Comparison of ENCODE assay signal across 15 cellular contexts in the genomic region with DNA sequence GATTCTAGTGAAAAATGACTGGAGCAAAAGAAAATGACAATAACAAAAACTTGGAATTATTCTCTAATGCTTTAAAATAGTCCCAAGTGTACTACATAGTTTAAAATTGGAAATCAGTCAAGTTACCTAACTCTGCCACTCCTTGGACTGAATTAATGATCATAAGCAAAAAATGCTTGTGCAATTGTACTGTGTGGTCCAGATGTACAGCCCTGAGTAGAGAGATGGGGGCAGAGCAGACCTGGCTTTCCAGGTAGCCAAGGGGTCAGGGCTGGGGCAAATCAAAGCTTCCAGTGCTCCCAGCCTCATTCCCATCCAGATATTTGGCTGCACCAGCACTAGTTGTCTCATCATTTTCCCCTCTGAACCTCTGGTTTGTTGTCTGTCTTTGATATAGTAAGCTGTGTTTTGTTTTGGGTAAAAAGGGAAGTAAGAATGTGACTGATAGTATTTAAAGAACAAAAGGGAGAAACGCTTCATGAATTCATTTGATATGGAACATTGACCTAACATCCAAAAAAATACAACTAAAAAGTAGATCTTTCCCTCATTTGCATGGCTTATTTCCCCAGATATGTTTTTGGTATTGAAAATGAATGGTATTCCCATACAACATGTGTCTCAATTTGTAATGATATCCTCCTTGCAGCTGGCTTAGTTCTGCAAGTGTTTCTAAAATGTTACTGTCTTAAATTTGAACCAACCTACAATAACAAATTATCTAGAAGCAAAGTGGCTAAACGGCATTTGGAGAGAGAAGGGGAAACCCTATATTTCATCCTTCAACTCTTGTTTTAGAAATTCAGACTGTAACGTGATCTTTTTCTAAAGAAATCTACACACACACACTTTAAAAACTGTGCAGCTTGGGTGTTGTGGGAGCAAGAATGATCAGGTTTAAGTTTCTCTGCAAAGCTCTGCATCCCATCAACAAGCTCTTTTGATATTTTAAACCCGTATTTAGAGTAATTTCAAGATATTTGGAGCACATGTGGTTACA.
DNase-seq lines count a peak whose midpoint lies in the region; ATAC-seq, FAIRE-seq and TF ChIP-seq lines count a peak whose summit lies in the region.
"Had no signal": no experiment of that assay in that cellular context is flagged by ENCODE, and none has a peak within 500 bp of the region (broad histone marks: within the 10 kb centered on the region; RNA-seq: fewer than 3 reads in every experiment).

No MANE protein-coding gene starts in this region.

- WGBS in GM12878 (ENCODE audit: insufficient coverage, insufficient replicate concordance, low lambda C conversion rate, missing lambda C conversion rate) = 14% methylated on average over 4 of the region's 4 CpGs
- WGBS in neuronal stem cell (ENCODE audit: extremely low coverage in 2 of 2, insufficient read length in 2 of 2, insufficient replicate concordance in 1 of 2), 2 donors = no CpG with 5 or more reads among the region's 4 CpGs

- peaks cover 65% of the 10 kb centered on the region for H3K4me1 ChIP-seq in DOHH2 (ENCODE audit: control insufficient read depth, low read length)
- H3K4me1 ChIP-seq in GM12878 (ENCODE audit: control insufficient read depth, insufficient read depth, low read length) = peaks cover 11% of the 10 kb centered on the region
- peaks cover 11 to 12% of the 10 kb centered on the region in 2 donors for H3K4me1 ChIP-seq in neuronal stem cell (ENCODE audit: control insufficient read depth in 2 of 2, insufficient read depth in 1 of 2, low read depth in 1 of 2, low read length in 2 of 2)

- DNase-seq in KBM-7 = peak; percentile 33
- DNase-seq in GM12878 (ENCODE audit: low read depth, low spot score) = no peak
- no peak for DNase-seq in neuronal stem cell (ENCODE audit: low spot score)
- DNase-seq in T-helper 1 cell = no peak
- DNase-seq in activated T-cell treated with anti-CD3 and anti-CD28 coated beads, Interleukin-2, amount 50 U/mL, for 4 hours = no peak
- DNase-seq: DMS53, mesendoderm, NCI-H2081 had no signal

- POLR2A ChIA-PET in GM12878 (lab: Charles Lee) = interaction anchor here (0.6 to 2.0 kb wide), 3 partner anchors 15 to 29 kb away, joined by 3 to 9 read pairs (median 4); no protein-coding TSS in a partner anchor

- no peaks in the 10 kb centered on the region for H3K4me1 Mint-ChIP-seq in activated T-cell treated with anti-CD3 and anti-CD28 coated beads, Interleukin-2, amount 50 U/mL, for 4 hours (ENCODE audit: low read depth)

- H3K27me3 ChIP-seq in DOHH2 (ENCODE audit: control insufficient read depth, low read length) = no peaks in the 10 kb centered on the region
- H3K27me3 ChIP-seq in GM12878 (replicated peaks in 1 of 2; ENCODE audit: control insufficient read depth in 2 of 2, insufficient read depth in 2 of 2, low read length in 1 of 2) = no peaks in the 10 kb centered on the region
- no peaks in the 10 kb centered on the region for H3K27me3 ChIP-seq in neuronal stem cell (ENCODE audit: control insufficient read depth in 3 of 3, insufficient read depth in 3 of 3, low read depth in 1 of 3, low read length in 3 of 3)
- H3K27me3 ChIP-seq: esophagus muscularis mucosa had no signal

- no peak overlapping the region for H3K4me3 Mint-ChIP-seq in activated T-cell treated with anti-CD3 and anti-CD28 coated beads, Interleukin-2, amount 50 U/mL, for 4 hours
- H3K4me3 Mint-ChIP-seq: activated naive CD8-positive, alpha-beta T cell; T-helper 2 cell treated with Interferon-gamma antibody and Interleukin-4, amounts not matched to agents 5 μg/mL and 100 μg/mL, for 36 hours had no signal

- no peak overlapping the region for H3K14ac ChIP-seq in neuronal stem cell (ENCODE audit: low read length)

- no peaks in the 10 kb centered on the region for H3K79me1 ChIP-seq in neuronal stem cell (ENCODE audit: low read depth, low read length)

- no peak overlapping the region for H4K91ac ChIP-seq in neuronal stem cell (ENCODE audit: low read depth, low read length, poor library complexity)

- no peak overlapping the region for H4K8ac ChIP-seq in neuronal stem cell (ENCODE audit: low read depth, low read length)

- TF ChIP-seq EP300 in GM12878 (IDR thresholded peaks at IDR 0.05; ENCODE audit: borderline replicate concordance in 1 of 2, control insufficient read depth in 1 of 2, low read depth in 2 of 2, low read length in 2 of 2) = no peak

- no peaks in the 10 kb centered on the region for H3K9me3 ChIP-seq in DOHH2 (ENCODE audit: control insufficient read depth, insufficient read depth, low read length)
- no peaks in the 10 kb centered on the region for H3K9me3 ChIP-seq in GM12878 (replicated peaks; ENCODE audit: control insufficient read depth, insufficient read depth, low read length)
- no peaks in the 10 kb centered on the region for H3K9me3 ChIP-seq in neuronal stem cell (replicated peaks in 1 of 2; ENCODE audit: control insufficient read depth in 2 of 2, insufficient read depth in 1 of 2, low read depth in 1 of 2, low read length in 2 of 2)
- H3K9me3 ChIP-seq: esophagus muscularis mucosa had no signal

- SMC1A ChIA-PET in GM12878 (lab: Charles Lee; ENCODE audit: uncharacterized antibody, unreplicated experiment) = interaction anchor here (0.8 to 3.3 kb wide), 10 partner anchors 10 to 324 kb away, joined by 3 to 16 read pairs (median 3); no protein-coding TSS in a partner anchor

- H2AK5ac ChIP-seq in neuronal stem cell (ENCODE audit: low read depth, low read length) = no peak overlapping the region

- RAD21 ChIA-PET in GM12878 (lab: Charles Lee; ENCODE audit: unreplicated experiment) = interaction anchor here (0.9 to 1.7 kb wide), 5 partner anchors 13 to 324 kb away, joined by 3 to 8 read pairs (median 4); no protein-coding TSS in a partner anchor

- no peaks in the 10 kb centered on the region for H3K9me3 Mint-ChIP-seq in activated T-cell treated with anti-CD3 and anti-CD28 coated beads, Interleukin-2, amount 50 U/mL, for 4 hours
- H3K9me3 Mint-ChIP-seq: T-helper 2 cell treated with Interferon-gamma antibody and Interleukin-4, amounts not matched to agents 5 μg/mL and 100 μg/mL, for 36 hours had no signal

- H2AFZ ChIP-seq in GM12878 (ENCODE audit: control insufficient read depth, low read depth, low read length) (no peak overlapping the region; the same call in 1 of the 2 replicates), neuronal stem cell (ENCODE audit: low read length) (no peak overlapping the region)
- H2AFZ ChIP-seq: parathyroid adenoma had no signal

- no peak overlapping the region for H2BK5ac ChIP-seq in neuronal stem cell (ENCODE audit: low read length)

- H3K4ac ChIP-seq in neuronal stem cell (ENCODE audit: low read length) = no peak overlapping the region

- H2BK120ac ChIP-seq in neuronal stem cell (ENCODE audit: low read depth, low read length) = no peak overlapping the region

- ATAC-seq in GM21360 (IDR thresholded peaks at IDR 0.05; ENCODE audit: unreplicated experiment) = peak; percentile 67
- peak; percentile 90 for ATAC-seq in GM12878
- ATAC-seq in activated T-cell treated with anti-CD3 and anti-CD28 coated beads, Interleukin-2, amount 50 U/mL, for 4 hours = no peak
- no peak for ATAC-seq in HG03135 (IDR thresholded peaks at IDR 0.05; ENCODE audit: unreplicated experiment)

- TF ChIP-seq CTCF in DOHH2 (IDR thresholded peaks at IDR 0.05; ENCODE audit: low read depth, low read length, poor library complexity, severe bottlenecking) = no peak
- TF ChIP-seq CTCF in GM12878 (IDR thresholded peaks at IDR 0.05 in 2 of 3, conservative IDR thresholded peaks at IDR 0.05 in 1 of 3; ENCODE audit: control insufficient read depth in 2 of 3, extremely low read depth in 1 of 3, insufficient read depth in 1 of 3, low read depth in 3 of 3, low read length in 3 of 3) = no peak

- no peaks in the 10 kb centered on the region for H3K9me2 ChIP-seq in DOHH2 (replicated peaks; ENCODE audit: control insufficient read depth, low read length)

- no peaks in the 10 kb centered on the region for H3K36me3 Mint-ChIP-seq in activated T-cell treated with anti-CD3 and anti-CD28 coated beads, Interleukin-2, amount 50 U/mL, for 4 hours (ENCODE audit: insufficient read depth)
- H3K36me3 Mint-ChIP-seq: activated naive CD8-positive, alpha-beta T cell had no signal

- FAIRE-seq in GM12878 (lab: Jason Lieb, UNC) = peak; percentile 78

- H2BK12ac ChIP-seq in neuronal stem cell (ENCODE audit: low read length) = no peak overlapping the region

- H3K27me3 Mint-ChIP-seq in activated T-cell treated with anti-CD3 and anti-CD28 coated beads, Interleukin-2, amount 50 U/mL, for 4 hours (ENCODE audit: low read depth) = peaks cover 19% of the 10 kb centered on the region

- H3K27ac ChIP-seq in DOHH2 (ENCODE audit: low read depth, low read length) (peak overlapping the region; percentile 82), GM12878 (ENCODE audit: control insufficient read depth, insufficient read depth) (no peak overlapping the region), neuronal stem cell (replicated peaks; ENCODE audit: low read length) (no peak overlapping the region)
- H3K27ac ChIP-seq: esophagus muscularis mucosa, parathyroid adenoma had no signal

- in situ Hi-C loops in KBM-7 (cut with MboI; ENCODE audit: low pct_unique_long_range_greater_than_20kb, low sequenced_read_pairs) (no loop called here), GM12878 (cut with MboI) (no loop called here)

- H3K4me2 ChIP-seq in DOHH2 (ENCODE audit: low read length) (peak overlapping the region; percentile 85), GM12878 (ENCODE audit: control insufficient read depth, insufficient read depth) (peak overlapping the region; percentile 36), neuronal stem cell (ENCODE audit: insufficient read depth, low read length, poor library complexity, severe bottlenecking) (no peak overlapping the region)

- TF ChIP-seq RAD21 in GM12878 (IDR thresholded peaks at IDR 0.05; ENCODE audit: insufficient read depth, low read depth, low read length) = no peak

- TF ChIP-seq POLR2A in GM12878 (IDR thresholded peaks at IDR 0.05; ENCODE audit: low read depth, low read length) = no peak

- H3K18ac ChIP-seq in neuronal stem cell (ENCODE audit: low read length) = no peak overlapping the region

- BruUV-seq in GM12878 (replicated peaks; lab: Mats Ljungman, UMichigan) = no TSS peak

- intact Hi-C loops in GM12878 (cut with micrococcal nuclease; ENCODE audit: unreplicated experiment) = no loop called here

- H3F3A ChIP-seq in DOHH2 (ENCODE audit: control insufficient read depth, insufficient read depth) = peaks cover 6% of the 10 kb centered on the region

- H3K23ac ChIP-seq in neuronal stem cell (ENCODE audit: low read depth, low read length, poor library complexity) = no peak overlapping the region

- H3K9ac ChIP-seq in GM12878 (ENCODE audit: control insufficient read depth, insufficient read depth, low read length) = no peak overlapping the region
- no peak overlapping the region for H3K9ac ChIP-seq in neuronal stem cell (ENCODE audit: low read depth, low read length, poor library complexity)
- H3K9ac ChIP-seq: parathyroid adenoma had no signal

- peaks cover 1% of the 10 kb centered on the region; the same call in 1 of the 2 replicates for H3K36me3 ChIP-seq in DOHH2 (ENCODE audit: control insufficient read depth, low read length)
- no peaks in the 10 kb centered on the region for H3K36me3 ChIP-seq in GM12878 (ENCODE audit: control insufficient read depth in 2 of 2, insufficient read depth in 2 of 2, low read length in 1 of 2)
- H3K36me3 ChIP-seq in neuronal stem cell (replicated peaks in 1 of 2; ENCODE audit: control insufficient read depth in 2 of 2, insufficient read depth in 2 of 2, low read length in 2 of 2) = peaks cover 0 to 45% of the 10 kb centered on the region in 2 donors
- H3K36me3 ChIP-seq: esophagus muscularis mucosa had no signal

- peak overlapping the region; percentile 64 for H3K4me3 ChIP-seq in DOHH2 (ENCODE audit: low read length)
- H3K4me3 ChIP-seq in GM12878 = no peak overlapping the region
- no peak overlapping the region for H3K4me3 ChIP-seq in neuronal stem cell (ENCODE audit: low read length in 2 of 2)
- H3K4me3 ChIP-seq: esophagus muscularis mucosa had no signal

- CTCF ChIA-PET in GM12878 (lab: Yijun Ruan, JAX) = interaction anchor here (1.0 to 3.2 kb wide), 6 partner anchors 13 to 324 kb away, joined by 3 to 31 read pairs (median 4); no protein-coding TSS in a partner anchor

- H2BK15ac ChIP-seq in neuronal stem cell (ENCODE audit: low read length) = no peak overlapping the region

- H4K20me1 ChIP-seq in DOHH2 (ENCODE audit: control insufficient read depth, insufficient read depth, low read depth, low read length) (no peaks in the 10 kb centered on the region), GM12878 (ENCODE audit: control insufficient read depth, insufficient read depth) (no peaks in the 10 kb centered on the region)

- no peaks in the 10 kb centered on the region for H3K79me2 ChIP-seq in DOHH2 (ENCODE audit: control insufficient read depth, low read length)
- H3K79me2 ChIP-seq in GM12878 (ENCODE audit: control insufficient read depth, insufficient read depth, low read length) = no peaks in the 10 kb centered on the region
- H3K79me2 ChIP-seq: parathyroid adenoma had no signal

Comparison
In these comparisons a context has a peak if more than half of its experiments do, and no peak if none do; other contexts are left out.
1. ATAC-seq: peak in GM21360 (single experiment) and GM12878 (single experiment); none in activated T-cell treated with anti-CD3 and anti-CD28 coated beads, Interleukin-2, amount 50 U/mL, for 4 hours (0 of 2) and HG03135 (single experiment).